Comparison of ENCODE assay signal across 2 cellular contexts in the genomic region with DNA sequence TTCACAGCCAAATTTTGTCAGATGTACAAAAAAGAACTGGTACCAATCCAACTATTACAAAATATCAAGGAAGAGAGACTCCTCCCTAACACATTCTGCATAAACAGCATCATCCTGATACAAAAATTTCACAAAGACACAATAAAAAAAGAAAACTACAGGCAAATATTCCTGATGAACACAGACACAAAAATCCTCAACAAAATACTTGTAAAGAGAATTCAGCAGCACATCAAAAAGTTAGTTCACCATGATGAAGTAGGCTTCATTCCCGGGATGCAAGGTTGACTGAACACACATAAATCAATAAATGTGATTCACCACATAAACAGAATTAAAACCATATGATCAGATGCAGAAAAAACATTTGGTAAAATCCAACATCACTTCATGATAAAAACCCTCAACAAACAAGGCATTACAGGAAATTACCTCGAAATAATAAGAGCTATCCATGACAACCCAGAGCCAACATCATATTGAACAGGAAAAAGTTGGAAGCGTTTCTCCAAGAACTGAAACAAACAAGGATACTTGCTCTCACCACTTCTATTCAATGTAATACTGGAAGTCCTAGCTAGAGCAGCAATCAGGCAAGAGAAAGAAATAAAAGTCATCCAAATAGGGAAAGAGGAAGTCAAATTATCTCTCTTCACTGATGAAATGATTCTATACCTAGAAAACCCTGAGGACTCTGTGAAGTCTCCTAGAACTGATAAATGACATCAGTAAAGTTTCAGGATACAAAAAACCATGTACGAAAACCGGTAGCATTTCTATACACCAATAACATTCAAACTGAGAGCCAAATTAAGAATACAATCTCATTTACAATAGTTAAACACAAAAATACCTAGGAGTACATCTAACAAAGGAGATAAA.
TF ChIP-seq lines count a peak whose summit lies in the region.

No MANE protein-coding gene starts in this region.

TF ChIP-seq in GM23338, 12 proteins besides CTCF, POLR2A, EP300 and RAD21 (continued from another document):
- TF ChIP-seq, protein P1, sequence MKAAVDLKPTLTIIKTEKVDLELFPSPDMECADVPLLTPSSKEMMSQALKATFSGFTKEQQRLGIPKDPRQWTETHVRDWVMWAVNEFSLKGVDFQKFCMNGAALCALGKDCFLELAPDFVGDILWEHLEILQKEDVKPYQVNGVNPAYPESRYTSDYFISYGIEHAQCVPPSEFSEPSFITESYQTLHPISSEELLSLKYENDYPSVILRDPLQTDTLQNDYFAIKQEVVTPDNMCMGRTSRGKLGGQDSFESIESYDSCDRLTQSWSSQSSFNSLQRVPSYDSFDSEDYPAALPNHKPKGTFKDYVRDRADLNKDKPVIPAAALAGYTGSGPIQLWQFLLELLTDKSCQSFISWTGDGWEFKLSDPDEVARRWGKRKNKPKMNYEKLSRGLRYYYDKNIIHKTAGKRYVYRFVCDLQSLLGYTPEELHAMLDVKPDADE (IDR thresholded peaks at IDR 0.05), result no peak
- TF ChIP-seq ZNF331 (CRISPR knock-in tag; IDR thresholded peaks at IDR 0.05; ENCODE audit: low read depth), result no peak
- TF ChIP-seq POLR2AphosphoS5 (IDR thresholded peaks at IDR 0.05; ENCODE audit: low read depth), result no peak
- TF ChIP-seq CREB1 (CRISPR knock-in tag; IDR thresholded peaks at IDR 0.05; ENCODE audit: low read depth), result no peak
- no peak for TF ChIP-seq EZH2 (IDR thresholded peaks at IDR 0.05; ENCODE audit: low read depth, unreplicated experiment)
- TF ChIP-seq, protein P2, sequence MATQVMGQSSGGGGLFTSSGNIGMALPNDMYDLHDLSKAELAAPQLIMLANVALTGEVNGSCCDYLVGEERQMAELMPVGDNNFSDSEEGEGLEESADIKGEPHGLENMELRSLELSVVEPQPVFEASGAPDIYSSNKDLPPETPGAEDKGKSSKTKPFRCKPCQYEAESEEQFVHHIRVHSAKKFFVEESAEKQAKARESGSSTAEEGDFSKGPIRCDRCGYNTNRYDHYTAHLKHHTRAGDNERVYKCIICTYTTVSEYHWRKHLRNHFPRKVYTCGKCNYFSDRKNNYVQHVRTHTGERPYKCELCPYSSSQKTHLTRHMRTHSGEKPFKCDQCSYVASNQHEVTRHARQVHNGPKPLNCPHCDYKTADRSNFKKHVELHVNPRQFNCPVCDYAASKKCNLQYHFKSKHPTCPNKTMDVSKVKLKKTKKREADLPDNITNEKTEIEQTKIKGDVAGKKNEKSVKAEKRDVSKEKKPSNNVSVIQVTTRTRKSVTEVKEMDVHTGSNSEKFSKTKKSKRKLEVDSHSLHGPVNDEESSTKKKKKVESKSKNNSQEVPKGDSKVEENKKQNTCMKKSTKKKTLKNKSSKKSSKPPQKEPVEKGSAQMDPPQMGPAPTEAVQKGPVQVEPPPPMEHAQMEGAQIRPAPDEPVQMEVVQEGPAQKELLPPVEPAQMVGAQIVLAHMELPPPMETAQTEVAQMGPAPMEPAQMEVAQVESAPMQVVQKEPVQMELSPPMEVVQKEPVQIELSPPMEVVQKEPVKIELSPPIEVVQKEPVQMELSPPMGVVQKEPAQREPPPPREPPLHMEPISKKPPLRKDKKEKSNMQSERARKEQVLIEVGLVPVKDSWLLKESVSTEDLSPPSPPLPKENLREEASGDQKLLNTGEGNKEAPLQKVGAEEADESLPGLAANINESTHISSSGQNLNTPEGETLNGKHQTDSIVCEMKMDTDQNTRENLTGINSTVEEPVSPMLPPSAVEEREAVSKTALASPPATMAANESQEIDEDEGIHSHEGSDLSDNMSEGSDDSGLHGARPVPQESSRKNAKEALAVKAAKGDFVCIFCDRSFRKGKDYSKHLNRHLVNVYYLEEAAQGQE (IDR thresholded peaks at IDR 0.05; ENCODE audit: unreplicated experiment), result no peak
- TF ChIP-seq ZNF114 (CRISPR knock-in tag; IDR thresholded peaks at IDR 0.05), result no peak
- no peak for TF ChIP-seq NANOG (IDR thresholded peaks at IDR 0.05; ENCODE audit: borderline replicate concordance)

TF ChIP-seq in WTC11, 78 proteins besides CTCF, POLR2A, EP300 and RAD21 (continued from another document):
- TF ChIP-seq HMGXB4 (CRISPR knock-in tag; IDR thresholded peaks at IDR 0.05) (no peak), E2F1 (CRISPR knock-in tag; IDR thresholded peaks at IDR 0.05) (no peak), CREB1 (CRISPR knock-in tag; IDR thresholded peaks at IDR 0.05) (no peak), SOX15 (CRISPR knock-in tag; IDR thresholded peaks at IDR 0.05) (no peak), ZNF121 (CRISPR knock-in tag; IDR thresholded peaks at IDR 0.05) (no peak), SP1 (CRISPR knock-in tag; conservative IDR thresholded peaks at IDR 0.05) (no peak), ZNF532 (CRISPR knock-in tag; IDR thresholded peaks at IDR 0.05; ENCODE audit: borderline replicate concordance) (no peak), TCF7 (CRISPR knock-in tag; IDR thresholded peaks at IDR 0.05; ENCODE audit: low read depth) (no peak), OVOL2 (CRISPR knock-in tag; IDR thresholded peaks at IDR 0.05; ENCODE audit: borderline replicate concordance) (no peak)
- TF ChIP-seq, protein P3, sequence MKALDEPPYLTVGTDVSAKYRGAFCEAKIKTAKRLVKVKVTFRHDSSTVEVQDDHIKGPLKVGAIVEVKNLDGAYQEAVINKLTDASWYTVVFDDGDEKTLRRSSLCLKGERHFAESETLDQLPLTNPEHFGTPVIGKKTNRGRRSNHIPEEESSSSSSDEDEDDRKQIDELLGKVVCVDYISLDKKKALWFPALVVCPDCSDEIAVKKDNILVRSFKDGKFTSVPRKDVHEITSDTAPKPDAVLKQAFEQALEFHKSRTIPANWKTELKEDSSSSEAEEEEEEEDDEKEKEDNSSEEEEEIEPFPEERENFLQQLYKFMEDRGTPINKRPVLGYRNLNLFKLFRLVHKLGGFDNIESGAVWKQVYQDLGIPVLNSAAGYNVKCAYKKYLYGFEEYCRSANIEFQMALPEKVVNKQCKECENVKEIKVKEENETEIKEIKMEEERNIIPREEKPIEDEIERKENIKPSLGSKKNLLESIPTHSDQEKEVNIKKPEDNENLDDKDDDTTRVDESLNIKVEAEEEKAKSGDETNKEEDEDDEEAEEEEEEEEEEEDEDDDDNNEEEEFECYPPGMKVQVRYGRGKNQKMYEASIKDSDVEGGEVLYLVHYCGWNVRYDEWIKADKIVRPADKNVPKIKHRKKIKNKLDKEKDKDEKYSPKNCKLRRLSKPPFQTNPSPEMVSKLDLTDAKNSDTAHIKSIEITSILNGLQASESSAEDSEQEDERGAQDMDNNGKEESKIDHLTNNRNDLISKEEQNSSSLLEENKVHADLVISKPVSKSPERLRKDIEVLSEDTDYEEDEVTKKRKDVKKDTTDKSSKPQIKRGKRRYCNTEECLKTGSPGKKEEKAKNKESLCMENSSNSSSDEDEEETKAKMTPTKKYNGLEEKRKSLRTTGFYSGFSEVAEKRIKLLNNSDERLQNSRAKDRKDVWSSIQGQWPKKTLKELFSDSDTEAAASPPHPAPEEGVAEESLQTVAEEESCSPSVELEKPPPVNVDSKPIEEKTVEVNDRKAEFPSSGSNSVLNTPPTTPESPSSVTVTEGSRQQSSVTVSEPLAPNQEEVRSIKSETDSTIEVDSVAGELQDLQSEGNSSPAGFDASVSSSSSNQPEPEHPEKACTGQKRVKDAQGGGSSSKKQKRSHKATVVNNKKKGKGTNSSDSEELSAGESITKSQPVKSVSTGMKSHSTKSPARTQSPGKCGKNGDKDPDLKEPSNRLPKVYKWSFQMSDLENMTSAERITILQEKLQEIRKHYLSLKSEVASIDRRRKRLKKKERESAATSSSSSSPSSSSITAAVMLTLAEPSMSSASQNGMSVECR (CRISPR knock-in tag; IDR thresholded peaks at IDR 0.05; ENCODE audit: borderline replicate concordance), result no peak
TF ChIP-seq in WTC11: peak in this region for 0.
